Comparison of ENCODE assay signal across 8 cellular contexts in genomic region chr5:14156611-14157493, GRCh38. TPM values are rescaled to one million over a fixed set of nuclear protein-coding genes. Genes with fewer than 3 reads are reported as not detected.
DNase-seq lines count a peak whose midpoint lies in the region; ATAC-seq lines count a peak whose summit lies in the region.

No MANE protein-coding gene starts in this region.

- H3K27me3 Mint-ChIP-seq in naive thymus-derived CD8-positive, alpha-beta T cell: peaks cover 1 to 28% (median 22%) of the 10 kb centered on the region in 5 donors

- POLR2A ChIA-PET in naive thymus-derived CD8-positive, alpha-beta T cell (lab: Charles Lee): no interaction called here

- no peak overlapping the region for H3K4me3 Mint-ChIP-seq in naive thymus-derived CD8-positive, alpha-beta T cell

- no peak overlapping the region for H3K27ac Mint-ChIP-seq in naive thymus-derived CD8-positive, alpha-beta T cell

- DNase-seq in NCI-H2081 (lab: John Stamatoyannopoulos, UW) (peak; percentile 36 to 65), T47D (ENCODE audit: low read depth in 1 of 2, low spot score in 1 of 2) (peak; percentile 31 to 61), myocyte (ENCODE audit: low read depth) (peak; percentile 94), COLO668 (lab: John Stamatoyannopoulos, UW; ENCODE audit: unreplicated experiment) (no peak)
- DNase-seq in naive thymus-derived CD8-positive, alpha-beta T cell: no peak
- no peak for DNase-seq in NK-92 treated with Interleukin-12 subunit alpha and Interleukin-12 subunit beta, amount 100 ng/mL, for 24 hours (lab: John Stamatoyannopoulos, UW)

- no peaks in the 10 kb centered on the region for H3K9me3 Mint-ChIP-seq in naive thymus-derived CD8-positive, alpha-beta T cell

- ATAC-seq in GM18517 (IDR thresholded peaks at IDR 0.05; ENCODE audit: unreplicated experiment) (peak; percentile 65), HG02759 (IDR thresholded peaks at IDR 0.05; ENCODE audit: unreplicated experiment) (peak; percentile 62)
- no peak for ATAC-seq in naive thymus-derived CD8-positive, alpha-beta T cell

- peaks cover 0 to 18% (median 0%) of the 10 kb centered on the region in 4 donors for H3K4me1 Mint-ChIP-seq in naive thymus-derived CD8-positive, alpha-beta T cell

- in situ Hi-C loops in T47D (cut with HindIII; ENCODE audit: low pct_unique_long_range_greater_than_20kb, low sequenced_read_pairs): no loop called here

- no peaks in the 10 kb centered on the region for H3K36me3 Mint-ChIP-seq in naive thymus-derived CD8-positive, alpha-beta T cell

RNA-seq across cellular contexts. Expression of gene TRIO, which starts 13.7 kb away (rescaled TPM):
- total RNA-seq in myocyte: 122 and 126 TPM in 2 replicates
- polyA plus RNA-seq in myocyte (2012): 126 TPM
- total RNA-seq in naive thymus-derived CD8-positive, alpha-beta T cell: 1 to 10 TPM; 6.8 to 8.3 TPM
- 1 to 10 TPM in 1 of 3 donors, under 1 TPM in 1, not detected in 1; 0.69 to 1.2 TPM for polyA plus RNA-seq in naive thymus-derived CD8-positive, alpha-beta T cell

Comparison
In these comparisons a context has a peak if more than half of its experiments do, and no peak if none do; other contexts are left out.
1. ATAC-seq: peak in GM18517 (single experiment) and HG02759 (single experiment); none in naive thymus-derived CD8-positive, alpha-beta T cell (0 of 2).
2. DNase-seq: peak in NCI-H2081 (2 of 2), T47D (2 of 2) and myocyte (single experiment); none in naive thymus-derived CD8-positive, alpha-beta T cell (0 of 10), NK-92 treated with Interleukin-12 subunit alpha and Interleukin-12 subunit beta, amount 100 ng/mL, for 24 hours (single experiment) and COLO668 (single experiment).
3. RNA of gene TRIO, which starts 13.7 kb away (total RNA-seq): 122 to 126 TPM in myocyte; 6.8 to 8.3 TPM in naive thymus-derived CD8-positive, alpha-beta T cell; every median in the first group is over 10 times any median in the second.